Comparison of ENCODE assay signal across 34 cellular contexts in genomic region chr14:47678993-47679392, GRCh38. TPM values are rescaled to one million over a fixed set of nuclear protein-coding genes. Genes with fewer than 3 reads are reported as not detected.
A peak's percentile ranks its signal among the peaks of the same experiment; 100 is the strongest.
DNase-seq lines count a peak whose midpoint lies in the region; ATAC-seq and TF ChIP-seq lines count a peak whose summit lies in the region.
"Had no signal": no experiment of that assay in that cellular context is flagged by ENCODE, and none has a peak within 500 bp of the region (broad histone marks: within the 10 kb centered on the region; RNA-seq: fewer than 3 reads in every experiment).

No MANE protein-coding gene starts in this region.

- peaks cover 6% of the 10 kb centered on the region for H3K4me1 Mint-ChIP-seq in progenitor cell of endocrine pancreas (ENCODE audit: low read depth)
- H3K4me1 Mint-ChIP-seq in chondrocyte (ENCODE audit: low read depth) = peaks cover 18% of the 10 kb centered on the region
- H3K4me1 Mint-ChIP-seq: memory B cell had no signal

- no peaks in the 10 kb centered on the region for H3K36me3 Mint-ChIP-seq in progenitor cell of endocrine pancreas (ENCODE audit: insufficient read depth)
- H3K36me3 Mint-ChIP-seq in chondrocyte (ENCODE audit: low read depth) = no peaks in the 10 kb centered on the region
- H3K36me3 Mint-ChIP-seq: activated naive CD4-positive, alpha-beta T cell treated with anti-CD3 and anti-CD28 coated beads, Interleukin-2, amount 10 ng/mL, durations not matched to agents 7 days and 5 days; memory B cell had no signal

- DNase-seq in NCI-H2081 (lab: John Stamatoyannopoulos, UW) = peak; percentile 1 to 19
- no peak for DNase-seq in NCI-H2081 treated with DMSO at 0.1 percent for 48 hours (lab: John Stamatoyannopoulos, UW)
- DNase-seq in NCI-H748 (lab: John Stamatoyannopoulos, UW; ENCODE audit: unreplicated experiment) = peak; percentile 39
- DNase-seq in epithelial cell of proximal tubule (ENCODE audit: low read depth) = no peak
- DNase-seq in progenitor cell of endocrine pancreas (ENCODE audit: low spot score, unreplicated experiment) = no peak
- no peak for DNase-seq in A172 (ENCODE audit: low spot score)
- no peak for DNase-seq in chondrocyte (ENCODE audit: low spot score)
- DNase-seq: activated CD4-positive, alpha-beta memory T cell treated with anti-CD3 and anti-CD28 coated beads, Interleukin-2, amount 10 ng/mL, durations not matched to agents 7 days and 5 days; activated CD8-positive, alpha-beta memory T cell treated with anti-CD3 and anti-CD28 coated beads, Interleukin-2, amount 50 U/mL, for 48 hours; activated naive CD4-positive, alpha-beta T cell treated with anti-CD3 and anti-CD28 coated beads, Interleukin-2, amount 10 ng/mL, durations not matched to agents 7 days and 5 days; AML-193; CD8-positive, alpha-beta memory T cell; effector CD4-positive, alpha-beta T cell; erythroblast; foreskin fibroblast; GDM1; heart left ventricle; KBM-7; left cardiac atrium; MG63; NCI-H1417; NCI-H2107; NCI-H510A treated with DMSO at 0.1 percent for 48 hours; small intestine; stimulated activated naive CD8-positive, alpha-beta T cell treated with anti-CD3 and anti-CD28 coated beads, Interleukin-15, amount 100 ng/mL, for 72 hours; tibial artery had no signal

- H3K27ac Mint-ChIP-seq in progenitor cell of endocrine pancreas (no peak overlapping the region), chondrocyte (ENCODE audit: unreplicated experiment) (no peak overlapping the region)
- H3K27ac Mint-ChIP-seq: activated CD4-positive, alpha-beta memory T cell treated with anti-CD3 and anti-CD28 coated beads, Interleukin-2, amount 10 ng/mL, durations not matched to agents 7 days and 5 days; activated naive CD4-positive, alpha-beta T cell treated with anti-CD3 and anti-CD28 coated beads, Interleukin-2, amount 10 ng/mL, durations not matched to agents 7 days and 5 days; CD8-positive, alpha-beta memory T cell; memory B cell had no signal

- H3K9me3 Mint-ChIP-seq in progenitor cell of endocrine pancreas (ENCODE audit: low read depth) (no peaks in the 10 kb centered on the region), chondrocyte (ENCODE audit: low read depth) (no peaks in the 10 kb centered on the region)
- H3K9me3 Mint-ChIP-seq: activated CD4-positive, alpha-beta memory T cell treated with anti-CD3 and anti-CD28 coated beads, Interleukin-2, amount 10 ng/mL, durations not matched to agents 7 days and 5 days; activated naive CD4-positive, alpha-beta T cell treated with anti-CD3 and anti-CD28 coated beads, Interleukin-2, amount 10 ng/mL, durations not matched to agents 7 days and 5 days; stimulated activated naive CD8-positive, alpha-beta T cell treated with anti-CD3 and anti-CD28 coated beads, Interleukin-15, amount 100 ng/mL, for 72 hours had no signal

- H3K4me3 Mint-ChIP-seq in progenitor cell of endocrine pancreas (ENCODE audit: low read depth) = no peak overlapping the region
- no peak overlapping the region for H3K4me3 Mint-ChIP-seq in chondrocyte (ENCODE audit: unreplicated experiment)
- H3K4me3 Mint-ChIP-seq: activated CD4-positive, alpha-beta memory T cell treated with anti-CD3 and anti-CD28 coated beads, Interleukin-2, amount 10 ng/mL, durations not matched to agents 7 days and 5 days; activated naive CD4-positive, alpha-beta T cell treated with anti-CD3 and anti-CD28 coated beads, Interleukin-2, amount 10 ng/mL, durations not matched to agents 7 days and 5 days; CD8-positive, alpha-beta memory T cell; memory B cell; stimulated activated naive CD8-positive, alpha-beta T cell treated with anti-CD3 and anti-CD28 coated beads, Interleukin-15, amount 100 ng/mL, for 72 hours had no signal

- no peak for ATAC-seq in HG03045 (IDR thresholded peaks at IDR 0.05; ENCODE audit: unreplicated experiment)
- ATAC-seq: activated CD4-positive, CD25-positive, alpha-beta regulatory T cell treated with anti-CD3 and anti-CD28 coated beads, Interleukin-2, amount 50 U/mL, for 24 hours; heart left ventricle; left cardiac atrium; stimulated activated naive CD8-positive, alpha-beta T cell treated with anti-CD3 and anti-CD28 coated beads, Interleukin-15, amount 100 ng/mL, for 72 hours had no signal

- no peak overlapping the region for H3K4me3 ChIP-seq in epithelial cell of proximal tubule (ENCODE audit: low read depth, low read length)
- H3K4me3 ChIP-seq: breast epithelium, HAP-1, heart left ventricle, MG63, SK-N-MC, tibial artery had no signal

- peaks cover 69% of the 10 kb centered on the region for H3K27me3 Mint-ChIP-seq in progenitor cell of endocrine pancreas
- H3K27me3 Mint-ChIP-seq in chondrocyte (ENCODE audit: low read depth) = peaks cover 62% of the 10 kb centered on the region

- TF ChIP-seq CTCF in epithelial cell of proximal tubule (conservative IDR thresholded peaks at IDR 0.05; ENCODE audit: low read depth, low read length) = peak; percentile 17
- peak; percentile 40 for TF ChIP-seq CTCF in progenitor cell of endocrine pancreas (IDR thresholded peaks at IDR 0.05; ENCODE audit: unreplicated experiment)
- TF ChIP-seq CTCF in chondrocyte (IDR thresholded peaks at IDR 0.05) = no peak

RNA-seq across cellular contexts. Expression of gene MDGA2, which starts 3.6 kb away (rescaled TPM):
- total RNA-seq in epithelial cell of proximal tubule (0.07 and 0.23 TPM in 2 replicates), progenitor cell of endocrine pancreas (0.19 and 0.55 TPM in 2 replicates), chondrocyte (0.17 to 0.65 TPM in 2 of 3 replicates, not detected in the other)
- not detected in 2 replicates for total RNA-seq in A172 (2014; rRNA removed; shearing (Covaris generic))
- total RNA-seq: activated CD4-positive, alpha-beta memory T cell treated with anti-CD3 and anti-CD28 coated beads, Interleukin-2, amount 10 ng/mL, durations not matched to agents 7 days and 5 days; breast epithelium; CD8-positive, alpha-beta memory T cell; osteoblast; T-helper 1 cell treated with Interleukin-12 subunit alpha and Interleukin-12 subunit beta and Interleukin-4 antibody, amounts not matched to agents 30 ng/mL and 1 ng/mL, for 36 hours had no signal

Comparison
In these comparisons a context has a peak if more than half of its experiments do, and no peak if none do; other contexts are left out.
1. DNase-seq: peak in NCI-H2081 (2 of 2) and NCI-H748 (single experiment); none in NCI-H2081 treated with DMSO at 0.1 percent for 48 hours (single experiment), epithelial cell of proximal tubule (single experiment), progenitor cell of endocrine pancreas (single experiment), A172 (single experiment) and chondrocyte (single experiment).